Comparison of ENCODE assay signal across 17 cellular contexts in genomic region chr9:95239071-95239470, GRCh38.
DNase-seq lines count a peak whose midpoint lies in the region; ATAC-seq and TF ChIP-seq lines count a peak whose summit lies in the region.
"Had no signal": no experiment of that assay in that cellular context is flagged by ENCODE, and none has a peak within 500 bp of the region (broad histone marks: within the 10 kb centered on the region; RNA-seq: fewer than 3 reads in every experiment).

No MANE protein-coding gene starts in this region.

- no peaks in the 10 kb centered on the region for H3K4me1 ChIP-seq in foreskin keratinocyte

- TF ChIP-seq CTCF in WERI-Rb-1 (IDR thresholded peaks at IDR 0.05; ENCODE audit: low read depth, low read length) (no peak), retinal pigment epithelial cell (conservative IDR thresholded peaks at IDR 0.05; ENCODE audit: low read depth, low read length) (no peak), foreskin keratinocyte (conservative IDR thresholded peaks at IDR 0.05) (no peak)

- H3K4me3 ChIP-seq in WERI-Rb-1 (ENCODE audit: low read depth, low read length), result no peak overlapping the region
- H3K4me3 ChIP-seq in retinal pigment epithelial cell (ENCODE audit: low read length), result no peak overlapping the region
- H3K4me3 ChIP-seq: GM23338 had no signal

- peak; percentile 36 for DNase-seq in WERI-Rb-1
- DNase-seq in glomerular visceral epithelial cell (ENCODE audit: extremely low spot score), result peak; percentile 29
- DNase-seq in left kidney (ENCODE audit: low read depth, low spot score), result peak; percentile 37
- peak; percentile 14 for DNase-seq in retinal pigment epithelial cell (ENCODE audit: low read depth)
- DNase-seq in stimulated activated CD4-positive, alpha-beta T cell treated with anti-CD3 and anti-CD28 coated beads, Interleukin-2, amount 100 ng/mL, for 48 hours, result no peak
- no peak for DNase-seq in foreskin keratinocyte
- DNase-seq in SW 1271 (lab: John Stamatoyannopoulos, UW), result no peak
- DNase-seq: C1 segment of cervical spinal cord; Calu3; CD4-positive, alpha-beta memory T cell; COR-L47; DMS53; DMS79 treated with DMSO at 0.1 percent for 48 hours; GF-D8; H9 had no signal

- H3K27ac ChIP-seq in WERI-Rb-1 (no peak overlapping the region), foreskin keratinocyte (no peak overlapping the region)

- no peaks in the 10 kb centered on the region for H3K9me3 ChIP-seq in WERI-Rb-1 (ENCODE audit: severe bottlenecking)

- H3K27me3 ChIP-seq in WERI-Rb-1 (ENCODE audit: insufficient read depth, low read depth, severe bottlenecking) (no peaks in the 10 kb centered on the region), foreskin keratinocyte (no peaks in the 10 kb centered on the region)

- ATAC-seq in foreskin keratinocyte, result no peak
- ATAC-seq: GM23338, HCT116 had no signal

- H3K36me3 ChIP-seq in WERI-Rb-1, result peaks cover 3% of the 10 kb centered on the region

Comparison
In these comparisons a context has a peak if more than half of its experiments do, and no peak if none do; other contexts are left out.
1. DNase-seq: peak in WERI-Rb-1 (single experiment), glomerular visceral epithelial cell (single experiment), left kidney (single experiment) and retinal pigment epithelial cell (single experiment); none in stimulated activated CD4-positive, alpha-beta T cell treated with anti-CD3 and anti-CD28 coated beads, Interleukin-2, amount 100 ng/mL, for 48 hours (0 of 2), foreskin keratinocyte (0 of 2) and SW 1271 (0 of 2).